2 cellular contexts compared by ENCODE assay signal in genomic region chr16:50269769-50270509, GRCh38.
TF ChIP-seq lines count a peak whose summit lies in the region.

No MANE protein-coding gene starts in this region.

TF ChIP-seq in SK-N-SH, 30 proteins besides CTCF, POLR2A, EP300 and RAD21 (continued from another document):
- TF ChIP-seq, protein P1, sequence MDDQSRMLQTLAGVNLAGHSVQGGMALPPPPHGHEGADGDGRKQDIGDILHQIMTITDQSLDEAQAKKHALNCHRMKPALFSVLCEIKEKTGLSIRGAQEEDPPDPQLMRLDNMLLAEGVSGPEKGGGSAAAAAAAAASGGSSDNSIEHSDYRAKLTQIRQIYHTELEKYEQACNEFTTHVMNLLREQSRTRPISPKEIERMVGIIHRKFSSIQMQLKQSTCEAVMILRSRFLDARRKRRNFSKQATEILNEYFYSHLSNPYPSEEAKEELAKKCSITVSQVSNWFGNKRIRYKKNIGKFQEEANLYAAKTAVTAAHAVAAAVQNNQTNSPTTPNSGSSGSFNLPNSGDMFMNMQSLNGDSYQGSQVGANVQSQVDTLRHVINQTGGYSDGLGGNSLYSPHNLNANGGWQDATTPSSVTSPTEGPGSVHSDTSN (IDR thresholded peaks at IDR 0.05): no peak
- TF ChIP-seq SMC3 (IDR thresholded peaks at IDR 0.05; ENCODE audit: low read depth, low read length) (no peak), FOXM1 (IDR thresholded peaks at IDR 0.05; ENCODE audit: low read depth) (no peak), NFIC (IDR thresholded peaks at IDR 0.05; ENCODE audit: borderline replicate concordance) (no peak), GABPA (IDR thresholded peaks at IDR 0.05; ENCODE audit: low read depth) (no peak), MXI1 (IDR thresholded peaks at IDR 0.05; ENCODE audit: low read depth, low read length) (no peak), JUND (IDR thresholded peaks at IDR 0.05) (no peak), CHD2 (IDR thresholded peaks at IDR 0.05; ENCODE audit: low read length, partially characterized antibody) (no peak), ELF1 (IDR thresholded peaks at IDR 0.05) (no peak), FOXJ3 (CRISPR knock-in tag; IDR thresholded peaks at IDR 0.05) (no peak), YY1 (IDR thresholded peaks at IDR 0.05; ENCODE audit: low read depth) (no peak), MEF2A (IDR thresholded peaks at IDR 0.05; ENCODE audit: borderline replicate concordance, low read depth) (no peak), NRF1 (IDR thresholded peaks at IDR 0.05; ENCODE audit: low read depth, low read length) (no peak), EZH2phosphoT487 (IDR thresholded peaks at IDR 0.05; ENCODE audit: borderline replicate concordance, low read depth) (no peak), FOSL2 (IDR thresholded peaks at IDR 0.05; ENCODE audit: borderline replicate concordance, low read depth) (no peak), TCF12 (IDR thresholded peaks at IDR 0.05) (no peak), RXRA (IDR thresholded peaks at IDR 0.05; ENCODE audit: borderline replicate concordance, low read depth) (no peak), TAF1 (IDR thresholded peaks at IDR 0.05; ENCODE audit: borderline replicate concordance, low read depth, low read length) (no peak)
- TF ChIP-seq, protein P2, sequence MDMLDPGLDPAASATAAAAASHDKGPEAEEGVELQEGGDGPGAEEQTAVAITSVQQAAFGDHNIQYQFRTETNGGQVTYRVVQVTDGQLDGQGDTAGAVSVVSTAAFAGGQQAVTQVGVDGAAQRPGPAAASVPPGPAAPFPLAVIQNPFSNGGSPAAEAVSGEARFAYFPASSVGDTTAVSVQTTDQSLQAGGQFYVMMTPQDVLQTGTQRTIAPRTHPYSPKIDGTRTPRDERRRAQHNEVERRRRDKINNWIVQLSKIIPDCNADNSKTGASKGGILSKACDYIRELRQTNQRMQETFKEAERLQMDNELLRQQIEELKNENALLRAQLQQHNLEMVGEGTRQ (IDR thresholded peaks at IDR 0.05; ENCODE audit: borderline replicate concordance, low read depth, low read length): no peak

TF ChIP-seq in SK-N-SH treated with all-trans-retinoic acid at 6 μM for 48 hours, 23 proteins besides CTCF, POLR2A, EP300 and RAD21 (continued from another document):
- TF ChIP-seq, protein P3, sequence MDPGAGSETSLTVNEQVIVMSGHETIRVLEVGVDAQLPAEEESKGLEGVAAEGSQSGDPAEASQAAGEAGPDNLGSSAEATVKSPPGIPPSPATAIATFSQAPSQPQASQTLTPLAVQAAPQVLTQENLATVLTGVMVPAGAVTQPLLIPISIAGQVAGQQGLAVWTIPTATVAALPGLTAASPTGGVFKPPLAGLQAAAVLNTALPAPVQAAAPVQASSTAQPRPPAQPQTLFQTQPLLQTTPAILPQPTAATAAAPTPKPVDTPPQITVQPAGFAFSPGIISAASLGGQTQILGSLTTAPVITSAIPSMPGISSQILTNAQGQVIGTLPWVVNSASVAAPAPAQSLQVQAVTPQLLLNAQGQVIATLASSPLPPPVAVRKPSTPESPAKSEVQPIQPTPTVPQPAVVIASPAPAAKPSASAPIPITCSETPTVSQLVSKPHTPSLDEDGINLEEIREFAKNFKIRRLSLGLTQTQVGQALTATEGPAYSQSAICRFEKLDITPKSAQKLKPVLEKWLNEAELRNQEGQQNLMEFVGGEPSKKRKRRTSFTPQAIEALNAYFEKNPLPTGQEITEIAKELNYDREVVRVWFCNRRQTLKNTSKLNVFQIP (CRISPR knock-in tag; IDR thresholded peaks at IDR 0.05; ENCODE audit: borderline replicate concordance, low read depth): no peak
- TF ChIP-seq, protein P4, sequence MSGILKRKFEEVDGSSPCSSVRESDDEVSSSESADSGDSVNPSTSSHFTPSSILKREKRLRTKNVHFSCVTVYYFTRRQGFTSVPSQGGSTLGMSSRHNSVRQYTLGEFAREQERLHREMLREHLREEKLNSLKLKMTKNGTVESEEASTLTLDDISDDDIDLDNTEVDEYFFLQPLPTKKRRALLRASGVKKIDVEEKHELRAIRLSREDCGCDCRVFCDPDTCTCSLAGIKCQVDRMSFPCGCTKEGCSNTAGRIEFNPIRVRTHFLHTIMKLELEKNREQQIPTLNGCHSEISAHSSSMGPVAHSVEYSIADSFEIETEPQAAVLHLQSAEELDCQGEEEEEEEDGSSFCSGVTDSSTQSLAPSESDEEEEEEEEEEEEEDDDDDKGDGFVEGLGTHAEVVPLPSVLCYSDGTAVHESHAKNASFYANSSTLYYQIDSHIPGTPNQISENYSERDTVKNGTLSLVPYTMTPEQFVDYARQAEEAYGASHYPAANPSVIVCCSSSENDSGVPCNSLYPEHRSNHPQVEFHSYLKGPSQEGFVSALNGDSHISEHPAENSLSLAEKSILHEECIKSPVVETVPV (CRISPR knock-in tag; IDR thresholded peaks at IDR 0.05): no peak
- no peak for TF ChIP-seq ZFP30 (CRISPR knock-in tag; IDR thresholded peaks at IDR 0.05)
- TF ChIP-seq OSR1 (CRISPR knock-in tag; IDR thresholded peaks at IDR 0.05): no peak
